ENCODE assay signal across 1 cellular context in genomic region chr2:168740360-168740759, GRCh38.
TF ChIP-seq lines count a peak whose summit lies in the region.

No MANE protein-coding gene starts in this region.

TF ChIP-seq in IMR-90, 13 proteins besides CTCF, POLR2A, EP300 and RAD21 (continued from another document):
- no peak for TF ChIP-seq ELK1 (IDR thresholded peaks at IDR 0.05; ENCODE audit: borderline replicate concordance, low read depth, low read length)
- no peak for TF ChIP-seq CHD1 (IDR thresholded peaks at IDR 0.05; ENCODE audit: low read depth, low read length)
- no peak for TF ChIP-seq SMC3 (IDR thresholded peaks at IDR 0.05; ENCODE audit: low read depth, low read length)
- no peak for TF ChIP-seq USF2 (IDR thresholded peaks at IDR 0.05; ENCODE audit: low read depth, low read length)
- TF ChIP-seq RCOR1 (IDR thresholded peaks at IDR 0.05; ENCODE audit: insufficient replicate concordance, low read length) = no peak
- TF ChIP-seq BHLHE40 (IDR thresholded peaks at IDR 0.05; ENCODE audit: low read depth, low read length) = no peak
- TF ChIP-seq NFE2L2 (IDR thresholded peaks at IDR 0.05; ENCODE audit: low read depth, low read length) = no peak
- TF ChIP-seq FOS (IDR thresholded peaks at IDR 0.05; ENCODE audit: low read depth, low read length) = no peak
